Comparison of ENCODE assay signal across 1 cellular context in the genomic region with DNA sequence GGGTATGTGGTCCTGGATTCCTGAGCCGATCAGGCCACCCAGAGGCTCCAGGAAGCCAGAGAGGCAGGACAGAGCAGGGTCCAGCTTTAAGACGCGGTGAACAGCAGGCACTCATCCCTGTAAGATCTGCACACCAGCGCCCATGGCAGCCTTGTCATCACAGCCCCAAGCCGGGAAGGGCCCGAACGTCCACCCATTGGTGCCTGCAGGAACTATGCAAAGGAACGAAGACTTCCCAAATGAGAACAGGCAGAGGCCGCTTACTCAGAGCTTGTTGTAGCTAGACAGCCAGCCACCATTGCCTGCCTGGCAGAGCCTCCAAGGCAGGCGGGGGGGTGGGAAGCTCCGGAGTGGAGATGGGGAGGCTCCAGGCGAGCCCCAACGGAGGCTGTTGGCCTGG.
TF ChIP-seq lines count a peak whose summit lies in the region.

No MANE protein-coding gene starts in this region.

TF ChIP-seq in H1, 55 proteins besides CTCF, POLR2A, EP300 and RAD21:
- no peak for TF ChIP-seq TBP (IDR thresholded peaks at IDR 0.05; ENCODE audit: low read depth, low read length)
- TF ChIP-seq CTBP2 (IDR thresholded peaks at IDR 0.05; ENCODE audit: borderline replicate concordance, insufficient read depth, insufficient read length, low read length): no peak
- no peak for TF ChIP-seq SP2 (IDR thresholded peaks at IDR 0.05; ENCODE audit: low read length)
- TF ChIP-seq, protein P1, sequence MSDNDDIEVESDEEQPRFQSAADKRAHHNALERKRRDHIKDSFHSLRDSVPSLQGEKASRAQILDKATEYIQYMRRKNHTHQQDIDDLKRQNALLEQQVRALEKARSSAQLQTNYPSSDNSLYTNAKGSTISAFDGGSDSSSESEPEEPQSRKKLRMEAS (IDR thresholded peaks at IDR 0.05): no peak
- TF ChIP-seq, protein P2, sequence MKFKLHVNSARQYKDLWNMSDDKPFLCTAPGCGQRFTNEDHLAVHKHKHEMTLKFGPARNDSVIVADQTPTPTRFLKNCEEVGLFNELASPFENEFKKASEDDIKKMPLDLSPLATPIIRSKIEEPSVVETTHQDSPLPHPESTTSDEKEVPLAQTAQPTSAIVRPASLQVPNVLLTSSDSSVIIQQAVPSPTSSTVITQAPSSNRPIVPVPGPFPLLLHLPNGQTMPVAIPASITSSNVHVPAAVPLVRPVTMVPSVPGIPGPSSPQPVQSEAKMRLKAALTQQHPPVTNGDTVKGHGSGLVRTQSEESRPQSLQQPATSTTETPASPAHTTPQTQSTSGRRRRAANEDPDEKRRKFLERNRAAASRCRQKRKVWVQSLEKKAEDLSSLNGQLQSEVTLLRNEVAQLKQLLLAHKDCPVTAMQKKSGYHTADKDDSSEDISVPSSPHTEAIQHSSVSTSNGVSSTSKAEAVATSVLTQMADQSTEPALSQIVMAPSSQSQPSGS (IDR thresholded peaks at IDR 0.05; ENCODE audit: low read length): no peak
- no peak for TF ChIP-seq YY1 (IDR thresholded peaks at IDR 0.05; ENCODE audit: low read depth, low read length)
